ENCODE assay signal across 22 cellular contexts in genomic region chr7:78296036-78296435, GRCh38.
"Had no signal": no experiment of that assay in that cellular context is flagged by ENCODE, and none has a peak within 500 bp of the region (broad histone marks: within the 10 kb centered on the region; RNA-seq: fewer than 3 reads in every experiment).

No MANE protein-coding gene starts in this region.

- ATAC-seq: activated CD8-positive, alpha-beta T cell treated with anti-CD3 and anti-CD28 coated beads for 36 hours; activated T-cell treated with anti-CD3 and anti-CD28 coated beads, Interleukin-2, amount 50 U/mL, for 4 hours; foreskin keratinocyte; naive thymus-derived CD4-positive, alpha-beta T cell had no signal

- H3K4me1 ChIP-seq: foreskin keratinocyte, neural progenitor cell, sigmoid colon had no signal

- H3K36me3 ChIP-seq: esophagus muscularis mucosa, neural progenitor cell, ovary, sigmoid colon, thyroid gland had no signal

- H3K27me3 ChIP-seq: esophagus muscularis mucosa, foreskin keratinocyte, hepatocyte, neural progenitor cell, ovary, sigmoid colon, thyroid gland had no signal

- FAIRE-seq: endothelial cell of umbilical vein had no signal

- H3K27ac ChIP-seq: esophagus muscularis mucosa, foreskin keratinocyte, hepatocyte, neural progenitor cell, ovary, sigmoid colon had no signal

- DNase-seq: activated CD4-positive, alpha-beta T cell treated with anti-CD3 and anti-CD28 coated beads, Interleukin-2, amount 10 ng/mL, durations not matched to agents 24 days and 14 days; activated CD8-positive, alpha-beta T cell treated with anti-CD3 and anti-CD28 coated beads for 36 hours; activated naive CD4-positive, alpha-beta T cell treated with anti-CD3 and anti-CD28 coated beads for 36 hours; activated T-cell treated with anti-CD3 and anti-CD28 coated beads, Interleukin-2, amount 50 U/mL, for 4 hours; dermis blood vessel endothelial cell; effector memory CD4-positive, alpha-beta T cell; foreskin keratinocyte; mesenchymal stem cell; naive thymus-derived CD4-positive, alpha-beta T cell; ovary; sigmoid colon; stimulated activated CD4-positive, alpha-beta T cell treated with anti-CD3 and anti-CD28 coated beads, Interleukin-12 subunit alpha, Interleukin-12 subunit beta, amount 100 ng/mL, for 4 hours; stimulated activated CD4-positive, alpha-beta T cell treated with anti-CD3 and anti-CD28 coated beads, Interleukin-1b, Interleukin-23, amount 100 ng/mL, for 48 hours; stimulated activated CD8-positive, alpha-beta memory T cell treated with anti-CD3 and anti-CD28 coated beads, Interleukin-4, amount 100 ng/mL, for 48 hours; stimulated activated naive CD4-positive, alpha-beta T cell; T-helper 1 cell; T-helper 9 cell had no signal

- H3K4me3 ChIP-seq: esophagus muscularis mucosa, hepatocyte, neural progenitor cell, ovary, sigmoid colon, thyroid gland had no signal

- H3K9me3 ChIP-seq: esophagus muscularis mucosa, ovary, sigmoid colon, thyroid gland had no signal
